In the genomic region with DNA sequence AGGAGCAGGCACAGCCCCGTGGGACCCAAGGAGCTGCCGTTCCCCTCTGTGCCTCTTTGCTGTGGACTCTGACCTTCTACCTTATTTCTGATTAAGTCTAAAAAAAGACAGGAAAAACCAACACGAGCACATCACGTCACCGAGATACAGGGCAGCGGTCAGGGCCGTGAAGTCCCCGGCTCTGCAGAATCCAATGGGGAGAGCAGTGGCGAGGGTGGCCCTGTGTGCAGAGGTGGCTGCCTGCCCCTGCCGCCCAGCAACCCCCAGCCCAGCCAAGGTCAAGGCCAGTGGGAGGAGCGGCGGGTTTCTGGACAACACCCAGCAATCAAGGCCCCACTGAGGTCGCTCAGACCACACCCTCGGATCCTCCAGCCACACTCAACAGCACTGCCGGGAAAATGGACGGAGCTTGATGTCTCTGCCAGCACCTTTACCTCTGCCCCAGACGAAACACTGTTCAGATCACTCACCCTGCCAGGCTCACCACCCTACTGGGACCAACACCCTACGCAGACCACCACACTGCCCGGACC, we compare ENCODE assay signal across 1 cellular context.
A peak's percentile ranks its signal among the peaks of the same experiment; 100 is the strongest.
TF ChIP-seq lines count a peak whose summit lies in the region.

No MANE protein-coding gene starts in this region.

TF ChIP-seq in K562, 482 proteins besides CTCF, POLR2A, EP300 and RAD21:
- TF ChIP-seq, protein P1, sequence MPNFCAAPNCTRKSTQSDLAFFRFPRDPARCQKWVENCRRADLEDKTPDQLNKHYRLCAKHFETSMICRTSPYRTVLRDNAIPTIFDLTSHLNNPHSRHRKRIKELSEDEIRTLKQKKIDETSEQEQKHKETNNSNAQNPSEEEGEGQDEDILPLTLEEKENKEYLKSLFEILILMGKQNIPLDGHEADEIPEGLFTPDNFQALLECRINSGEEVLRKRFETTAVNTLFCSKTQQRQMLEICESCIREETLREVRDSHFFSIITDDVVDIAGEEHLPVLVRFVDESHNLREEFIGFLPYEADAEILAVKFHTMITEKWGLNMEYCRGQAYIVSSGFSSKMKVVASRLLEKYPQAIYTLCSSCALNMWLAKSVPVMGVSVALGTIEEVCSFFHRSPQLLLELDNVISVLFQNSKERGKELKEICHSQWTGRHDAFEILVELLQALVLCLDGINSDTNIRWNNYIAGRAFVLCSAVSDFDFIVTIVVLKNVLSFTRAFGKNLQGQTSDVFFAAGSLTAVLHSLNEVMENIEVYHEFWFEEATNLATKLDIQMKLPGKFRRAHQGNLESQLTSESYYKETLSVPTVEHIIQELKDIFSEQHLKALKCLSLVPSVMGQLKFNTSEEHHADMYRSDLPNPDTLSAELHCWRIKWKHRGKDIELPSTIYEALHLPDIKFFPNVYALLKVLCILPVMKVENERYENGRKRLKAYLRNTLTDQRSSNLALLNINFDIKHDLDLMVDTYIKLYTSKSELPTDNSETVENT (CRISPR knock-in tag; IDR thresholded peaks at IDR 0.05), result no peak
- TF ChIP-seq, protein P2, sequence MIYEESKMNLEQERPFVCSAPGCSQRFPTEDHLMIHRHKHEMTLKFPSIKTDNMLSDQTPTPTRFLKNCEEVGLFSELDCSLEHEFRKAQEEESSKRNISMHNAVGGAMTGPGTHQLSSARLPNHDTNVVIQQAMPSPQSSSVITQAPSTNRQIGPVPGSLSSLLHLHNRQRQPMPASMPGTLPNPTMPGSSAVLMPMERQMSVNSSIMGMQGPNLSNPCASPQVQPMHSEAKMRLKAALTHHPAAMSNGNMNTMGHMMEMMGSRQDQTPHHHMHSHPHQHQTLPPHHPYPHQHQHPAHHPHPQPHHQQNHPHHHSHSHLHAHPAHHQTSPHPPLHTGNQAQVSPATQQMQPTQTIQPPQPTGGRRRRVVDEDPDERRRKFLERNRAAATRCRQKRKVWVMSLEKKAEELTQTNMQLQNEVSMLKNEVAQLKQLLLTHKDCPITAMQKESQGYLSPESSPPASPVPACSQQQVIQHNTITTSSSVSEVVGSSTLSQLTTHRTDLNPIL (CRISPR knock-in tag; IDR thresholded peaks at IDR 0.05), result no peak
- TF ChIP-seq FOS (IDR thresholded peaks at IDR 0.05; ENCODE audit: extremely low read depth, insufficient read length) (no peak), ZFP36 (IDR thresholded peaks at IDR 0.05; ENCODE audit: low read depth, low read length, partially characterized antibody) (no peak), ZNF583 (CRISPR knock-in tag; IDR thresholded peaks at IDR 0.05) (peak; percentile 15; the same call in 1 of the 2 replicates)
